ENCODE assay signal across 26 cellular contexts in genomic region chr12:28645436-28645835, GRCh38.
"Had no signal": no experiment of that assay in that cellular context is flagged by ENCODE, and none has a peak within 500 bp of the region (broad histone marks: within the 10 kb centered on the region; RNA-seq: fewer than 3 reads in every experiment).

No MANE protein-coding gene starts in this region.

- H3K4me1 ChIP-seq: heart left ventricle, left ventricle myocardium inferior, right atrium auricular region, right lobe of liver, tibial nerve, upper lobe of left lung, vagina had no signal

- H3K36me3 Mint-ChIP-seq: immature natural killer cell; naive thymus-derived CD4-positive, alpha-beta T cell had no signal

- H3K9me3 ChIP-seq: mucosa of descending colon, neutrophil, ovary, right atrium auricular region, right lobe of liver, upper lobe of left lung, vagina had no signal

- ATAC-seq: heart left ventricle; mucosa of descending colon; naive thymus-derived CD4-positive, alpha-beta T cell; stimulated activated naive CD8-positive, alpha-beta T cell treated with anti-CD3 and anti-CD28 coated beads, Interleukin-15, amount 100 ng/mL, for 72 hours had no signal

- H3K27me3 Mint-ChIP-seq: naive thymus-derived CD4-positive, alpha-beta T cell; progenitor cell of endocrine pancreas; stimulated activated naive CD8-positive, alpha-beta T cell treated with anti-CD3 and anti-CD28 coated beads, Interleukin-15, amount 100 ng/mL, for 72 hours had no signal

- H3K27ac Mint-ChIP-seq: immature natural killer cell; naive thymus-derived CD4-positive, alpha-beta T cell; nephron; progenitor cell of endocrine pancreas had no signal

- H3K36me3 ChIP-seq: heart left ventricle, left ventricle myocardium inferior, neutrophil, ovary, right atrium auricular region, right lobe of liver, tibial nerve, upper lobe of left lung, vagina had no signal

- H3K4me3 Mint-ChIP-seq: immature natural killer cell; naive thymus-derived CD4-positive, alpha-beta T cell; nephron; neural crest cell; stimulated activated naive CD8-positive, alpha-beta T cell treated with anti-CD3 and anti-CD28 coated beads, Interleukin-15, amount 100 ng/mL, for 72 hours had no signal

- H3K27ac ChIP-seq: heart left ventricle, left ventricle myocardium inferior, neutrophil, ovary, right atrium auricular region, right lobe of liver, tibial nerve, upper lobe of left lung, vagina had no signal

- H3K4me2 ChIP-seq: smooth muscle cell had no signal

- H3K4me3 ChIP-seq: heart left ventricle, left ventricle myocardium inferior, lung, mucosa of descending colon, ovary, right atrium auricular region, right lobe of liver, smooth muscle cell, tibial nerve, upper lobe of left lung, vagina had no signal

- DNase-seq: hypothalamus; immature natural killer cell; kidney; left ventricle myocardium inferior; mesendoderm; midbrain; mucosa of descending colon; naive thymus-derived CD4-positive, alpha-beta T cell; ovary; stimulated activated CD4-positive, alpha-beta T cell treated with anti-CD3 and anti-CD28 coated beads, Interleukin-1b, Interleukin-23, amount 100 ng/mL, for 48 hours; stimulated activated CD4-positive, alpha-beta T cell treated with anti-CD3 and anti-CD28 coated beads, Interleukin-2, amount 100 ng/mL, for 48 hours; stimulated activated naive CD4-positive, alpha-beta T cell treated with Interleukin-2 at 50 U/mL for 16 hours; stimulated activated naive CD8-positive, alpha-beta T cell treated with anti-CD3 and anti-CD28 coated beads, Interleukin-15, amount 100 ng/mL, for 72 hours; substantia nigra had no signal

- H3K27me3 ChIP-seq: heart left ventricle, neutrophil, ovary, right atrium auricular region, right lobe of liver, tibial nerve, upper lobe of left lung, vagina had no signal

- H3K9me3 Mint-ChIP-seq: nephron; neural crest cell; stimulated activated naive CD8-positive, alpha-beta T cell treated with anti-CD3 and anti-CD28 coated beads, Interleukin-15, amount 100 ng/mL, for 72 hours had no signal

- H3K4me1 Mint-ChIP-seq: naive thymus-derived CD4-positive, alpha-beta T cell; nephron; stimulated activated naive CD8-positive, alpha-beta T cell treated with anti-CD3 and anti-CD28 coated beads, Interleukin-15, amount 100 ng/mL, for 72 hours had no signal
